Comparison of ENCODE assay signal across 1 cellular context in the genomic region with DNA sequence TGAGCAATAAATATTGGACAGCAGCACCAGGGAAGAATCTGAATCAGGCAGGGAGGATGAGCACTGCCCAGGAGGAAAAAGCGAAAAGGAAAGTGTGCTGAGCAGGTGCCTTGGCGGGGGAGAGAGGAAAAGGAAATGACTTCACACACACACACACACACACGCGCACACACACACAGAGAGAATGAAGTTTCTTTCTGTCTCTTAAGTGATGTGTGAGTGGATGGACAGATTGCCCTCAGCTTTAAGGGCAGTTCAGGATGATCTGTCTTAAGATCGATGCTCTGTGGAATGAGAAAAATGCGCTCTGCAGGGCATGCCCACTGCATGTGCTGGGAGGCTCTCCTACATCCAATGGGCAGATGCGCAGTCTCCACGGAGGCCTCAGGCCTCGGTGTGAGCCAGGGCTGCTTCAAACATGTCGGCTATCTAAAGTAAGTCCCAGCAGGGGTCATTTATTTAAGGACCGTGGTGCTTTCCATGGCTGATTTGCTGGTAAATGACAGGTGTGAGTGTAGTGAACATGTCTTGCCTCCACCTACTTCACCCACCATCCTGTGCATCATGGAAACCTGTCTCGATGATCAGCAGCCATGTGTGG.
TF ChIP-seq lines count a peak whose summit lies in the region.

No MANE protein-coding gene starts in this region.

TF ChIP-seq in HepG2, 621 proteins besides CTCF, POLR2A, EP300 and RAD21 (continued from another document and continues in another):
- TF ChIP-seq POGK (CRISPR knock-in tag; conservative IDR thresholded peaks at IDR 0.05) (0 out of 2 replicates have a peak, but pooled peaks have one; percentile 46), RFX5 (IDR thresholded peaks at IDR 0.05; ENCODE audit: low read depth, low read length) (no peak), ZNF256 (CRISPR knock-in tag; conservative IDR thresholded peaks at IDR 0.05) (no peak), FOXK1 (CRISPR knock-in tag; IDR thresholded peaks at IDR 0.05; ENCODE audit: borderline replicate concordance, low read depth) (peak; percentile 16; the same call in 1 of the 2 replicates), ZNF737 (CRISPR knock-in tag; IDR thresholded peaks at IDR 0.05; ENCODE audit: borderline replicate concordance) (no peak), ASH2L (IDR thresholded peaks at IDR 0.05; ENCODE audit: insufficient read length, low read depth, low read length) (peak; percentile 35), ZNF143 (CRISPR knock-in tag; IDR thresholded peaks at IDR 0.05) (peak; percentile 58), ZC3H4 (CRISPR knock-in tag; IDR thresholded peaks at IDR 0.05; ENCODE audit: borderline replicate concordance) (peak; percentile 71; the same call in 1 of the 2 replicates), ZGPAT (CRISPR knock-in tag; IDR thresholded peaks at IDR 0.05) (peak; percentile 38; the same call in 1 of the 2 replicates), UBTF (CRISPR knock-in tag; IDR thresholded peaks at IDR 0.05) (no peak), PHF5A (CRISPR knock-in tag; IDR thresholded peaks at IDR 0.05; ENCODE audit: low read depth, unreplicated experiment) (no peak), MED1 (CRISPR knock-in tag; IDR thresholded peaks at IDR 0.05) (peak; percentile 52), TP53 (CRISPR knock-in tag; conservative IDR thresholded peaks at IDR 0.05) (no peak), ESRRA (CRISPR knock-in tag; IDR thresholded peaks at IDR 0.05; ENCODE audit: low read depth) (no peak), HMG20B (CRISPR knock-in tag; conservative IDR thresholded peaks at IDR 0.05) (no peak), ZFX (CRISPR knock-in tag; IDR thresholded peaks at IDR 0.05; ENCODE audit: low read depth) (peak; percentile 87), ZFP91 (CRISPR knock-in tag; IDR thresholded peaks at IDR 0.05; ENCODE audit: borderline replicate concordance) (peak; percentile 59; the same call in 1 of the 2 replicates), SP1 (IDR thresholded peaks at IDR 0.05) (no peak), SP1 (CRISPR knock-in tag; IDR thresholded peaks at IDR 0.05) (no peak), HOXD1 (CRISPR knock-in tag; IDR thresholded peaks at IDR 0.05) (no peak), ZSCAN21 (CRISPR knock-in tag; IDR thresholded peaks at IDR 0.05; ENCODE audit: borderline replicate concordance) (no peak), GATA4 (IDR thresholded peaks at IDR 0.05; ENCODE audit: borderline replicate concordance, low read depth) (0 out of 2 replicates have a peak, but pooled peaks have one; percentile 22), ZNF556 (CRISPR knock-in tag; IDR thresholded peaks at IDR 0.05; ENCODE audit: borderline replicate concordance) (peak; percentile 73; the same call in 1 of the 2 replicates), SNAPC5 (CRISPR knock-in tag; IDR thresholded peaks at IDR 0.05; ENCODE audit: borderline replicate concordance) (no peak), RXRB (CRISPR knock-in tag; IDR thresholded peaks at IDR 0.05; ENCODE audit: borderline replicate concordance) (0 out of 2 replicates have a peak, but pooled peaks have one; percentile 26), ATF1 (CRISPR knock-in tag; IDR thresholded peaks at IDR 0.05) (peak; percentile 80), ZFAT (CRISPR knock-in tag; conservative IDR thresholded peaks at IDR 0.05) (no peak), ERF (CRISPR knock-in tag; IDR thresholded peaks at IDR 0.05) (0 out of 2 replicates have a peak, but pooled peaks have one; percentile 19), NR0B2 (CRISPR knock-in tag; IDR thresholded peaks at IDR 0.05) (no peak), TGIF2 (CRISPR knock-in tag; IDR thresholded peaks at IDR 0.05) (peak; percentile 89), POLR2AphosphoS5 (IDR thresholded peaks at IDR 0.05; ENCODE audit: low read depth, low read length) (peak; percentile 86), ZNF660 (CRISPR knock-in tag; IDR thresholded peaks at IDR 0.05; ENCODE audit: borderline replicate concordance, low read depth) (no peak), FOXP1 (IDR thresholded peaks at IDR 0.05) (no peak), FOXP1 (CRISPR knock-in tag; IDR thresholded peaks at IDR 0.05) (no peak), KDM5B (CRISPR knock-in tag; IDR thresholded peaks at IDR 0.05; ENCODE audit: borderline replicate concordance) (peak; percentile 44; the same call in 1 of the 2 replicates), ZNF790 (CRISPR knock-in tag; IDR thresholded peaks at IDR 0.05; ENCODE audit: borderline replicate concordance) (no peak), PHF20 (CRISPR knock-in tag; IDR thresholded peaks at IDR 0.05) (peak; percentile 64), SALL1 (CRISPR knock-in tag; IDR thresholded peaks at IDR 0.05) (peak; percentile 49; the same call in 1 of the 2 replicates), ZBTB25 (CRISPR knock-in tag; IDR thresholded peaks at IDR 0.05) (peak; percentile 86), ZBTB20 (CRISPR knock-in tag; IDR thresholded peaks at IDR 0.05; ENCODE audit: borderline replicate concordance, low read depth) (0 out of 2 replicates have a peak, but pooled peaks have one; percentile 59)
- TF ChIP-seq, protein P1, sequence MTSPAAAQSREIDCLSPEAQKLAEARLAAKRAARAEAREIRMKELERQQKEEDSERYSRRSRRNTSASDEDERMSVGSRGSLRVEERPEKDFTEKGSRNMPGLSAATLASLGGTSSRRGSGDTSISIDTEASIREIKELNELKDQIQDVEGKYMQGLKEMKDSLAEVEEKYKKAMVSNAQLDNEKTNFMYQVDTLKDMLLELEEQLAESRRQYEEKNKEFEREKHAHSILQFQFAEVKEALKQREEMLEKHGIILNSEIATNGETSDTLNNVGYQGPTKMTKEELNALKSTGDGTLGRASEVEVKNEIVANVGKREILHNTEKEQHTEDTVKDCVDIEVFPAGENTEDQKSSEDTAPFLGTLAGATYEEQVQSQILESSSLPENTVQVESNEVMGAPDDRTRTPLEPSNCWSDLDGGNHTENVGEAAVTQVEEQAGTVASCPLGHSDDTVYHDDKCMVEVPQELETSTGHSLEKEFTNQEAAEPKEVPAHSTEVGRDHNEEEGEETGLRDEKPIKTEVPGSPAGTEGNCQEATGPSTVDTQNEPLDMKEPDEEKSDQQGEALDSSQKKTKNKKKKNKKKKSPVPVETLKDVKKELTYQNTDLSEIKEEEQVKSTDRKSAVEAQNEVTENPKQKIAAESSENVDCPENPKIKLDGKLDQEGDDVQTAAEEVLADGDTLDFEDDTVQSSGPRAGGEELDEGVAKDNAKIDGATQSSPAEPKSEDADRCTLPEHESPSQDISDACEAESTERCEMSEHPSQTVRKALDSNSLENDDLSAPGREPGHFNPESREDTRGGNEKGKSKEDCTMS (CRISPR knock-in tag; conservative IDR thresholded peaks at IDR 0.05): no peak
- TF ChIP-seq, protein P2, sequence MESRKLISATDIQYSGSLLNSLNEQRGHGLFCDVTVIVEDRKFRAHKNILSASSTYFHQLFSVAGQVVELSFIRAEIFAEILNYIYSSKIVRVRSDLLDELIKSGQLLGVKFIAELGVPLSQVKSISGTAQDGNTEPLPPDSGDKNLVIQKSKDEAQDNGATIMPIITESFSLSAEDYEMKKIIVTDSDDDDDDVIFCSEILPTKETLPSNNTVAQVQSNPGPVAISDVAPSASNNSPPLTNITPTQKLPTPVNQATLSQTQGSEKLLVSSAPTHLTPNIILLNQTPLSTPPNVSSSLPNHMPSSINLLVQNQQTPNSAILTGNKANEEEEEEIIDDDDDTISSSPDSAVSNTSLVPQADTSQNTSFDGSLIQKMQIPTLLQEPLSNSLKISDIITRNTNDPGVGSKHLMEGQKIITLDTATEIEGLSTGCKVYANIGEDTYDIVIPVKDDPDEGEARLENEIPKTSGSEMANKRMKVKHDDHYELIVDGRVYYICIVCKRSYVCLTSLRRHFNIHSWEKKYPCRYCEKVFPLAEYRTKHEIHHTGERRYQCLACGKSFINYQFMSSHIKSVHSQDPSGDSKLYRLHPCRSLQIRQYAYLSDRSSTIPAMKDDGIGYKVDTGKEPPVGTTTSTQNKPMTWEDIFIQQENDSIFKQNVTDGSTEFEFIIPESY (CRISPR knock-in tag; IDR thresholded peaks at IDR 0.05): peak; percentile 35; the same call in 1 of the 2 replicates
- TF ChIP-seq, protein P3, sequence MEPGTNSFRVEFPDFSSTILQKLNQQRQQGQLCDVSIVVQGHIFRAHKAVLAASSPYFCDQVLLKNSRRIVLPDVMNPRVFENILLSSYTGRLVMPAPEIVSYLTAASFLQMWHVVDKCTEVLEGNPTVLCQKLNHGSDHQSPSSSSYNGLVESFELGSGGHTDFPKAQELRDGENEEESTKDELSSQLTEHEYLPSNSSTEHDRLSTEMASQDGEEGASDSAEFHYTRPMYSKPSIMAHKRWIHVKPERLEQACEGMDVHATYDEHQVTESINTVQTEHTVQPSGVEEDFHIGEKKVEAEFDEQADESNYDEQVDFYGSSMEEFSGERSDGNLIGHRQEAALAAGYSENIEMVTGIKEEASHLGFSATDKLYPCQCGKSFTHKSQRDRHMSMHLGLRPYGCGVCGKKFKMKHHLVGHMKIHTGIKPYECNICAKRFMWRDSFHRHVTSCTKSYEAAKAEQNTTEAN (CRISPR knock-in tag; conservative IDR thresholded peaks at IDR 0.05): peak; percentile 73; the same call in 1 of the 2 replicates
- TF ChIP-seq, protein P4, sequence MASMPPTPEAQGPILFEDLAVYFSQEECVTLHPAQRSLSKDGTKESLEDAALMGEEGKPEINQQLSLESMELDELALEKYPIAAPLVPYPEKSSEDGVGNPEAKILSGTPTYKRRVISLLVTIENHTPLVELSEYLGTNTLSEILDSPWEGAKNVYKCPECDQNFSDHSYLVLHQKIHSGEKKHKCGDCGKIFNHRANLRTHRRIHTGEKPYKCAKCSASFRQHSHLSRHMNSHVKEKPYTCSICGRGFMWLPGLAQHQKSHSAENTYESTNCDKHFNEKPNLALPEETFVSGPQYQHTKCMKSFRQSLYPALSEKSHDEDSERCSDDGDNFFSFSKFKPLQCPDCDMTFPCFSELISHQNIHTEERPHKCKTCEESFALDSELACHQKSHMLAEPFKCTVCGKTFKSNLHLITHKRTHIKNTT (CRISPR knock-in tag; IDR thresholded peaks at IDR 0.05): no peak
